8 cellular contexts compared by ENCODE assay signal in the genomic region with DNA sequence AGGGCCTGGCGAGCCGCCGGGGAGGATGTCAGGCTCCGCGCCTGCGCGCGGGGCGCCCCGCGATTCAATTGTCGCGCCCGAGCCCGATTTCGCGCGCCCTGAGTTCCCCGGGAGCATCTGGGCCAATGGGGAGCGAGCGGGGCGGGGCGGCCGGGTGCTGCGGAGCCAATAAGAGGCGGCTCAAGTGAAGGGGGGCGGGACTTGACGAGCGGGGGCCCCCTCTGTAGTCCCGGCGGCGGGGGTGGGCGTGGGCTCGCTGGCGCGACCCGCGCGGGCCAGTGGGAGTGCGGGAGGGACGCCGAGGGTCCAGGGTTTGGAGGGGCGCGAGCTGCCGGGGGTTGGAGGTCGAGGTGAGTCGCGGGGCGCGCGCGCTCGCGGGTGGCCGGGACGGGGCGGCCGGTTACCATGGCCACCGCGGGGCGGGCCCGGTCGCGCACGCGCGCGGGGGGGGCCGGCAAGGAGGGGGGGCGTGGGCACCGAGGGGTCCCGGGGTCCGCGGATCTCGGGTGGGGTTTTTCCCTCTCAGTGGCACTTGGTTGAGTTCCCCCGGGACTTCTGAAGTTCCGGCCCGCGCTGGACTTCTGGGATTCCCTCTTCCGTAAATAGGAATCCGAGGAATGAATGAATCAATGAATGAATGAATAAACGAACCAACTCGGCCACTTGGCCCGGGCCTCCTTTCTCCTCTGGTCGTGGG. TPM values are rescaled to one million over a fixed set of nuclear protein-coding genes. Genes with fewer than 3 reads are reported as not detected.
A peak's percentile ranks its signal among the peaks of the same experiment; 100 is the strongest.
DNase-seq lines count a peak whose midpoint lies in the region; ATAC-seq and TF ChIP-seq lines count a peak whose summit lies in the region.

No MANE protein-coding gene starts in this region.

- POLR2A ChIA-PET in A673 (lab: Charles Lee; ENCODE audit: low non-redundant PET): no interaction called here

- no peaks in the 10 kb centered on the region for H3K27me3 ChIP-seq in A673 (replicated peaks; ENCODE audit: insufficient read depth, low read depth, low read length, poor library complexity)
- no peaks in the 10 kb centered on the region for H3K27me3 ChIP-seq in kidney epithelial cell (ENCODE audit: control insufficient read depth, insufficient read depth, low read length)

- DNase-seq in A673 (ENCODE audit: low spot score): peak; percentile 99
- DNase-seq in NCI-H460 (ENCODE audit: extremely low read depth, low read depth): peak; percentile 83
- DNase-seq in activated CD4-positive, CD25-positive, alpha-beta regulatory T cell treated with anti-CD3 and anti-CD28 coated beads, Interleukin-2, amount 50 U/mL, for 72 hours: peak; percentile 95
- DNase-seq in cerebellar cortex (ENCODE audit: low spot score): peak; percentile 84
- no peak for DNase-seq in kidney epithelial cell (ENCODE audit: low read depth)
- peak; percentile 88 to 97 (median 90) for DNase-seq in stimulated activated CD4-positive, alpha-beta T cell treated with anti-CD3 and anti-CD28 coated beads, Interleukin-12 subunit alpha, Interleukin-12 subunit beta, amount 100 ng/mL, for 48 hours (ENCODE audit: low read depth in 2 of 3, low spot score in 1 of 3)

- ATAC-seq in GM19025 (IDR thresholded peaks at IDR 0.05; ENCODE audit: low read depth, unreplicated experiment) (peak; percentile 85), HG03342 (IDR thresholded peaks at IDR 0.05; ENCODE audit: unreplicated experiment) (peak; percentile 63)

- BruUV-seq in A673 (replicated peaks; lab: Mats Ljungman, UMichigan): no TSS peak

- peak overlapping the region; percentile 91 for H3K27ac ChIP-seq in A673 (ENCODE audit: low read depth, low read length, poor library complexity, severe bottlenecking)

- H3K9me3 ChIP-seq in A673 (ENCODE audit: low read depth, low read length, poor library complexity, severe bottlenecking): no peaks in the 10 kb centered on the region

- TF ChIP-seq CTCF in A673 (conservative IDR thresholded peaks at IDR 0.05; ENCODE audit: low read depth, low read length): no peak
- no peak for TF ChIP-seq CTCF in kidney epithelial cell (IDR thresholded peaks at IDR 0.05; ENCODE audit: insufficient read depth, low read length, poor library complexity, severe bottlenecking)

- H3K4me3 ChIP-seq in A673 (ENCODE audit: low read depth, low read length, poor library complexity, severe bottlenecking) (peak overlapping the region; percentile 62), kidney epithelial cell (ENCODE audit: low read depth, low read length) (peak overlapping the region; percentile 75)

- peaks cover 34% of the 10 kb centered on the region for H3K4me1 ChIP-seq in A673 (ENCODE audit: insufficient read depth, low read length, poor library complexity, severe bottlenecking)

- intact Hi-C loops in A673 (cut with micrococcal nuclease; ENCODE audit: unreplicated experiment): loop anchor here (2.0 kb wide), 2 partner anchors 37 to 99 kb away; no protein-coding TSS in a partner anchor

- CTCF ChIA-PET in A673 (lab: Charles Lee): interaction anchor here (0.6 kb wide), 1 partner anchor 181 kb away, joined by 3 read pairs; no protein-coding TSS in a partner anchor

- H3K36me3 ChIP-seq in A673 (ENCODE audit: insufficient read depth, low read length, poor library complexity, severe bottlenecking): peaks cover 42% of the 10 kb centered on the region
- H3K36me3 ChIP-seq in kidney epithelial cell (ENCODE audit: control insufficient read depth, insufficient read depth, low read length): no peaks in the 10 kb centered on the region

RNA-seq across cellular contexts. Expression of a gene that starts 0.7 kb away (rescaled TPM):
- total RNA-seq in A673 (2021) (192 and 203 TPM in 2 replicates), kidney epithelial cell (20.7 and 21.2 TPM in 2 replicates)
- 11.0 and 13.4 TPM in 2 replicates for total RNA-seq in NCI-H460 (2014; rRNA removed; shearing (Covaris generic))
- 37.9 and 47.4 TPM in 2 replicates for polyA plus RNA-seq in NCI-H460 (2014; cell fraction: nucleus; rRNA removed)

RNA-seq across cellular contexts. Expression of a gene that starts 7.3 kb away (rescaled TPM):
- total RNA-seq in A673 (2021) (not detected in 2 replicates), kidney epithelial cell (not detected in 2 replicates)
- total RNA-seq in NCI-H460 (2014; rRNA removed; shearing (Covaris generic)): not detected in 2 replicates
- not detected in 2 replicates for polyA plus RNA-seq in NCI-H460 (2014; cell fraction: nucleus; rRNA removed)

RNA-seq across cellular contexts. Expression of a gene that starts 42.6 kb away (rescaled TPM):
- total RNA-seq in A673 (2021) (30.6 and 39.9 TPM in 2 replicates), kidney epithelial cell (59.5 and 111 TPM in 2 replicates)
- total RNA-seq in NCI-H460 (2014; rRNA removed; shearing (Covaris generic)): 35.2 and 36.9 TPM in 2 replicates
- 29.5 and 43.4 TPM in 2 replicates for polyA plus RNA-seq in NCI-H460 (2014; cell fraction: nucleus; rRNA removed)

RNA-seq across cellular contexts. Expression of a gene that starts 58.9 kb away (rescaled TPM):
- total RNA-seq in A673 (2021): 30.0 and 34.8 TPM in 2 replicates
- total RNA-seq in NCI-H460 (2014; rRNA removed; shearing (Covaris generic)): 5.6 and 6.0 TPM in 2 replicates
- 4.1 and 4.3 TPM in 2 replicates for polyA plus RNA-seq in NCI-H460 (2014; cell fraction: nucleus; rRNA removed)
- total RNA-seq in kidney epithelial cell: 21.2 and 28.1 TPM in 2 replicates
